ENCODE assay signal across 1 cellular context in the genomic region with DNA sequence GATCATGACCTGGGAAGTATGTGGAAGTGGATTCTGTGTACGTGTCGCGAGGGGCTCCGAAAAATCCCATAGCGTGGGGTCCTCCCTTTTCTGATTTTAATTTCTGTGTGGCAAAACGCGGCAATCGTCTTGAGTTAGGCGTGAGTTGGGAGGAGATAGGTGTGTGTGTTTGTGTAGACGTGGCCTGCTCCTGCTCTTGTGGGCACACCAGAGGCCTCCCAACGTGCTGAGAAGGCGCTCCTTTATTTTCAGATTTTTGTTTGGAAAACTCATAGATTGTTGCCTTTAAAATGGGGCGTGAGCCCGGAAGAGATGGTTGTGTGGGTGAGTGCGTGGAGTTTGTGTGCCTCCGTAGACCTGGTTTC.
A peak's percentile ranks its signal among the peaks of the same experiment; 100 is the strongest.
TF ChIP-seq lines count a peak whose summit lies in the region.

No MANE protein-coding gene starts in this region.

TF ChIP-seq in H1, 55 proteins besides CTCF, POLR2A, EP300 and RAD21:
- peak; percentile 80 for TF ChIP-seq SAP30 (IDR thresholded peaks at IDR 0.05; ENCODE audit: insufficient read depth, insufficient replicate concordance, low read length)
- TF ChIP-seq SP1 (IDR thresholded peaks at IDR 0.05; ENCODE audit: low read depth, low read length) = no peak
- no peak for TF ChIP-seq CHD1 (IDR thresholded peaks at IDR 0.05; ENCODE audit: low read depth, low read length)
- TF ChIP-seq TAF7 (optimal IDR thresholded peaks at IDR 0.05; ENCODE audit: borderline replicate concordance, low read depth, low read length) = peak; percentile 53
- no peak for TF ChIP-seq KDM5A (IDR thresholded peaks at IDR 0.05; ENCODE audit: low read length)
- TF ChIP-seq, protein P1, sequence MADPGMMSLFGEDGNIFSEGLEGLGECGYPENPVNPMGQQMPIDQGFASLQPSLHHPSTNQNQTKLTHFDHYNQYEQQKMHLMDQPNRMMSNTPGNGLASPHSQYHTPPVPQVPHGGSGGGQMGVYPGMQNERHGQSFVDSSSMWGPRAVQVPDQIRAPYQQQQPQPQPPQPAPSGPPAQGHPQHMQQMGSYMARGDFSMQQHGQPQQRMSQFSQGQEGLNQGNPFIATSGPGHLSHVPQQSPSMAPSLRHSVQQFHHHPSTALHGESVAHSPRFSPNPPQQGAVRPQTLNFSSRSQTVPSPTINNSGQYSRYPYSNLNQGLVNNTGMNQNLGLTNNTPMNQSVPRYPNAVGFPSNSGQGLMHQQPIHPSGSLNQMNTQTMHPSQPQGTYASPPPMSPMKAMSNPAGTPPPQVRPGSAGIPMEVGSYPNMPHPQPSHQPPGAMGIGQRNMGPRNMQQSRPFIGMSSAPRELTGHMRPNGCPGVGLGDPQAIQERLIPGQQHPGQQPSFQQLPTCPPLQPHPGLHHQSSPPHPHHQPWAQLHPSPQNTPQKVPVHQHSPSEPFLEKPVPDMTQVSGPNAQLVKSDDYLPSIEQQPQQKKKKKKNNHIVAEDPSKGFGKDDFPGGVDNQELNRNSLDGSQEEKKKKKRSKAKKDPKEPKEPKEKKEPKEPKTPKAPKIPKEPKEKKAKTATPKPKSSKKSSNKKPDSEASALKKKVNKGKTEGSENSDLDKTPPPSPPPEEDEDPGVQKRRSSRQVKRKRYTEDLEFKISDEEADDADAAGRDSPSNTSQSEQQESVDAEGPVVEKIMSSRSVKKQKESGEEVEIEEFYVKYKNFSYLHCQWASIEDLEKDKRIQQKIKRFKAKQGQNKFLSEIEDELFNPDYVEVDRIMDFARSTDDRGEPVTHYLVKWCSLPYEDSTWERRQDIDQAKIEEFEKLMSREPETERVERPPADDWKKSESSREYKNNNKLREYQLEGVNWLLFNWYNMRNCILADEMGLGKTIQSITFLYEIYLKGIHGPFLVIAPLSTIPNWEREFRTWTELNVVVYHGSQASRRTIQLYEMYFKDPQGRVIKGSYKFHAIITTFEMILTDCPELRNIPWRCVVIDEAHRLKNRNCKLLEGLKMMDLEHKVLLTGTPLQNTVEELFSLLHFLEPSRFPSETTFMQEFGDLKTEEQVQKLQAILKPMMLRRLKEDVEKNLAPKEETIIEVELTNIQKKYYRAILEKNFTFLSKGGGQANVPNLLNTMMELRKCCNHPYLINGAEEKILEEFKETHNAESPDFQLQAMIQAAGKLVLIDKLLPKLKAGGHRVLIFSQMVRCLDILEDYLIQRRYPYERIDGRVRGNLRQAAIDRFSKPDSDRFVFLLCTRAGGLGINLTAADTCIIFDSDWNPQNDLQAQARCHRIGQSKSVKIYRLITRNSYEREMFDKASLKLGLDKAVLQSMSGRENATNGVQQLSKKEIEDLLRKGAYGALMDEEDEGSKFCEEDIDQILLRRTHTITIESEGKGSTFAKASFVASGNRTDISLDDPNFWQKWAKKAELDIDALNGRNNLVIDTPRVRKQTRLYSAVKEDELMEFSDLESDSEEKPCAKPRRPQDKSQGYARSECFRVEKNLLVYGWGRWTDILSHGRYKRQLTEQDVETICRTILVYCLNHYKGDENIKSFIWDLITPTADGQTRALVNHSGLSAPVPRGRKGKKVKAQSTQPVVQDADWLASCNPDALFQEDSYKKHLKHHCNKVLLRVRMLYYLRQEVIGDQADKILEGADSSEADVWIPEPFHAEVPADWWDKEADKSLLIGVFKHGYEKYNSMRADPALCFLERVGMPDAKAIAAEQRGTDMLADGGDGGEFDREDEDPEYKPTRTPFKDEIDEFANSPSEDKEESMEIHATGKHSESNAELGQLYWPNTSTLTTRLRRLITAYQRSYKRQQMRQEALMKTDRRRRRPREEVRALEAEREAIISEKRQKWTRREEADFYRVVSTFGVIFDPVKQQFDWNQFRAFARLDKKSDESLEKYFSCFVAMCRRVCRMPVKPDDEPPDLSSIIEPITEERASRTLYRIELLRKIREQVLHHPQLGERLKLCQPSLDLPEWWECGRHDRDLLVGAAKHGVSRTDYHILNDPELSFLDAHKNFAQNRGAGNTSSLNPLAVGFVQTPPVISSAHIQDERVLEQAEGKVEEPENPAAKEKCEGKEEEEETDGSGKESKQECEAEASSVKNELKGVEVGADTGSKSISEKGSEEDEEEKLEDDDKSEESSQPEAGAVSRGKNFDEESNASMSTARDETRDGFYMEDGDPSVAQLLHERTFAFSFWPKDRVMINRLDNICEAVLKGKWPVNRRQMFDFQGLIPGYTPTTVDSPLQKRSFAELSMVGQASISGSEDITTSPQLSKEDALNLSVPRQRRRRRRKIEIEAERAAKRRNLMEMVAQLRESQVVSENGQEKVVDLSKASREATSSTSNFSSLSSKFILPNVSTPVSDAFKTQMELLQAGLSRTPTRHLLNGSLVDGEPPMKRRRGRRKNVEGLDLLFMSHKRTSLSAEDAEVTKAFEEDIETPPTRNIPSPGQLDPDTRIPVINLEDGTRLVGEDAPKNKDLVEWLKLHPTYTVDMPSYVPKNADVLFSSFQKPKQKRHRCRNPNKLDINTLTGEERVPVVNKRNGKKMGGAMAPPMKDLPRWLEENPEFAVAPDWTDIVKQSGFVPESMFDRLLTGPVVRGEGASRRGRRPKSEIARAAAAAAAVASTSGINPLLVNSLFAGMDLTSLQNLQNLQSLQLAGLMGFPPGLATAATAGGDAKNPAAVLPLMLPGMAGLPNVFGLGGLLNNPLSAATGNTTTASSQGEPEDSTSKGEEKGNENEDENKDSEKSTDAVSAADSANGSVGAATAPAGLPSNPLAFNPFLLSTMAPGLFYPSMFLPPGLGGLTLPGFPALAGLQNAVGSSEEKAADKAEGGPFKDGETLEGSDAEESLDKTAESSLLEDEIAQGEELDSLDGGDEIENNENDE (IDR thresholded peaks at IDR 0.05; ENCODE audit: insufficient replicate concordance, low read length) = peak; percentile 25
- no peak for TF ChIP-seq JUND (IDR thresholded peaks at IDR 0.05; ENCODE audit: low read length)
- no peak for TF ChIP-seq EGR1 (IDR thresholded peaks at IDR 0.05; ENCODE audit: borderline replicate concordance, low read depth, low read length)
- TF ChIP-seq HDAC6 (IDR thresholded peaks at IDR 0.05; ENCODE audit: low read depth, low read length) = no peak
- no peak for TF ChIP-seq SIX5 (IDR thresholded peaks at IDR 0.05; ENCODE audit: low read depth, low read length)
- no peak for TF ChIP-seq SRF (IDR thresholded peaks at IDR 0.05; ENCODE audit: low read depth, low read length)
- TF ChIP-seq TCF12 (IDR thresholded peaks at IDR 0.05; ENCODE audit: low read depth, low read length) = no peak
- no peak for TF ChIP-seq SP2 (IDR thresholded peaks at IDR 0.05; ENCODE audit: low read length)
